ENCODE assay signal across 2 cellular contexts in genomic region chr18:23036611-23037259, GRCh38.
TF ChIP-seq lines count a peak whose summit lies in the region.

No MANE protein-coding gene starts in this region.

TF ChIP-seq in IMR-90, 13 proteins besides CTCF, POLR2A, EP300 and RAD21:
- TF ChIP-seq USF2 (IDR thresholded peaks at IDR 0.05; ENCODE audit: low read depth, low read length) (no peak), FOS (IDR thresholded peaks at IDR 0.05; ENCODE audit: low read depth, low read length) (no peak), MXI1 (IDR thresholded peaks at IDR 0.05; ENCODE audit: borderline replicate concordance, low read depth, low read length) (no peak), NFE2L2 (IDR thresholded peaks at IDR 0.05; ENCODE audit: low read depth, low read length) (no peak), MAFK (IDR thresholded peaks at IDR 0.05; ENCODE audit: low read depth, low read length) (no peak), SMC3 (IDR thresholded peaks at IDR 0.05; ENCODE audit: low read depth, low read length) (no peak), BHLHE40 (IDR thresholded peaks at IDR 0.05; ENCODE audit: low read depth, low read length) (no peak)

TF ChIP-seq in WTC11, 78 proteins besides CTCF, POLR2A, EP300 and RAD21:
- TF ChIP-seq FOXJ3 (CRISPR knock-in tag; IDR thresholded peaks at IDR 0.05; ENCODE audit: borderline replicate concordance) (no peak), EMX1 (CRISPR knock-in tag; IDR thresholded peaks at IDR 0.05) (no peak), USF2 (CRISPR knock-in tag; IDR thresholded peaks at IDR 0.05) (no peak), ZNF138 (CRISPR knock-in tag; conservative IDR thresholded peaks at IDR 0.05) (no peak), ETV6 (CRISPR knock-in tag; IDR thresholded peaks at IDR 0.05) (no peak), CDX4 (CRISPR knock-in tag; IDR thresholded peaks at IDR 0.05; ENCODE audit: borderline replicate concordance) (no peak), GABPB1 (CRISPR knock-in tag; IDR thresholded peaks at IDR 0.05) (no peak), ZBTB43 (CRISPR knock-in tag; IDR thresholded peaks at IDR 0.05) (no peak), ESRRA (CRISPR knock-in tag; IDR thresholded peaks at IDR 0.05; ENCODE audit: borderline replicate concordance) (no peak), TP53 (CRISPR knock-in tag; IDR thresholded peaks at IDR 0.05) (no peak), MAX (CRISPR knock-in tag; IDR thresholded peaks at IDR 0.05) (no peak), AR (CRISPR knock-in tag; IDR thresholded peaks at IDR 0.05) (no peak), ZNF219 (CRISPR knock-in tag; IDR thresholded peaks at IDR 0.05; ENCODE audit: borderline replicate concordance) (no peak)
